ENCODE assay signal across 32 cellular contexts in genomic region chr3:156604064-156604641, GRCh38.
"Had no signal": no experiment of that assay in that cellular context is flagged by ENCODE, and none has a peak within 500 bp of the region (broad histone marks: within the 10 kb centered on the region; RNA-seq: fewer than 3 reads in every experiment).

No MANE protein-coding gene starts in this region.

- H2AFZ ChIP-seq: PC-9 had no signal

- H3K27me3 ChIP-seq: cardiac muscle cell, SJCRH30 had no signal

- H3K9me3 Mint-ChIP-seq: activated CD4-positive, alpha-beta memory T cell treated with anti-CD3 and anti-CD28 coated beads, Interleukin-2, amount 10 ng/mL, durations not matched to agents 7 days and 5 days; activated naive CD4-positive, alpha-beta T cell treated with anti-CD3 and anti-CD28 coated beads, Interleukin-2, amount 10 ng/mL, durations not matched to agents 7 days and 5 days; activated naive CD8-positive, alpha-beta T cell treated with anti-CD3 and anti-CD28 coated beads, Interleukin-2, amount 50 U/mL, for 24 hours had no signal

- DNase-seq: activated CD4-positive, alpha-beta memory T cell treated with anti-CD3 and anti-CD28 coated beads, Interleukin-2, amount 10 ng/mL, durations not matched to agents 7 days and 5 days; activated CD4-positive, alpha-beta T cell treated with anti-CD3 and anti-CD28 coated beads for 1 hour; activated CD4-positive, alpha-beta T cell treated with anti-CD3 and anti-CD28 coated beads for 48 hours; activated CD4-positive, CD25-positive, alpha-beta regulatory T cell; activated CD8-positive, alpha-beta memory T cell treated with anti-CD3 and anti-CD28 coated beads for 24 hours; activated CD8-positive, alpha-beta memory T cell treated with anti-CD3 and anti-CD28 coated beads, Interleukin-2, amount 10 ng/mL, durations not matched to agents 7 days and 5 days; activated CD8-positive, alpha-beta memory T cell treated with anti-CD3 and anti-CD28 coated beads, Interleukin-2, amount 50 U/mL, for 48 hours; activated effector memory CD4-positive, alpha-beta T cell treated with Interleukin-2 at 50 U/mL for 16 hours; activated naive CD4-positive, alpha-beta T cell treated with anti-CD3 and anti-CD28 coated beads, Interleukin-2, amount 10 ng/mL, durations not matched to agents 7 days and 5 days; activated naive CD8-positive, alpha-beta T cell treated with anti-CD3 and anti-CD28 coated beads, Interleukin-2, amount 50 U/mL, for 24 hours; activated T-cell treated with anti-CD3 and anti-CD28 coated beads, Interleukin-2, amount 50 U/mL, for 48 hours; amniotic stem cell; aorta; NCI-H1048; NCI-H1105 treated with DMSO at 0.1 percent for 48 hours; NCI-H1436; NCI-H1694; NCI-H1930; NCI-H2081 treated with DMSO at 0.1 percent for 48 hours; NCI-H345; NCI-H524 treated with DMSO at 0.1 percent for 48 hours; NCI-H748 treated with DMSO at 0.1 percent for 48 hours; NK-92 treated with Interleukin-12 subunit alpha and Interleukin-12 subunit beta, amount 100 ng/mL, for 24 hours; PC-9; SHP77; SJCRH30; T1000; WERI-Rb-1 had no signal

- H3K4me1 ChIP-seq: SJCRH30 had no signal

- H3K9me3 ChIP-seq: SJCRH30 had no signal

- H3K36me3 Mint-ChIP-seq: activated naive CD4-positive, alpha-beta T cell treated with anti-CD3 and anti-CD28 coated beads, Interleukin-2, amount 10 ng/mL, durations not matched to agents 7 days and 5 days; activated naive CD8-positive, alpha-beta T cell had no signal

- H3K27ac Mint-ChIP-seq: activated CD4-positive, alpha-beta memory T cell treated with anti-CD3 and anti-CD28 coated beads, Interleukin-2, amount 10 ng/mL, durations not matched to agents 7 days and 5 days; activated CD8-positive, alpha-beta memory T cell treated with anti-CD3 and anti-CD28 coated beads, Interleukin-2, amount 10 ng/mL, durations not matched to agents 7 days and 5 days; activated naive CD4-positive, alpha-beta T cell treated with anti-CD3 and anti-CD28 coated beads, Interleukin-2, amount 10 ng/mL, durations not matched to agents 7 days and 5 days; activated naive CD8-positive, alpha-beta T cell; activated naive CD8-positive, alpha-beta T cell treated with anti-CD3 and anti-CD28 coated beads, Interleukin-2, amount 50 U/mL, for 24 hours had no signal

- H3K4me3 ChIP-seq: cardiac muscle cell, PC-9, SJCRH30, SK-N-MC had no signal

- H3K27ac ChIP-seq: PC-9, RWPE1, SJCRH30, WERI-Rb-1 had no signal

- ATAC-seq: activated CD8-positive, alpha-beta memory T cell treated with anti-CD3 and anti-CD28 coated beads, Interleukin-2, amount 10 ng/mL, durations not matched to agents 7 days and 5 days; activated naive CD8-positive, alpha-beta T cell treated with anti-CD3 and anti-CD28 coated beads, Interleukin-2, amount 50 U/mL, for 24 hours had no signal

- H3K4me3 Mint-ChIP-seq: activated CD4-positive, alpha-beta memory T cell treated with anti-CD3 and anti-CD28 coated beads, Interleukin-2, amount 10 ng/mL, durations not matched to agents 7 days and 5 days; activated CD8-positive, alpha-beta memory T cell treated with anti-CD3 and anti-CD28 coated beads, Interleukin-2, amount 10 ng/mL, durations not matched to agents 7 days and 5 days; activated naive CD4-positive, alpha-beta T cell treated with anti-CD3 and anti-CD28 coated beads, Interleukin-2, amount 10 ng/mL, durations not matched to agents 7 days and 5 days; activated naive CD8-positive, alpha-beta T cell; activated naive CD8-positive, alpha-beta T cell treated with anti-CD3 and anti-CD28 coated beads, Interleukin-2, amount 50 U/mL, for 24 hours had no signal

- H3K36me3 ChIP-seq: cardiac muscle cell, SJCRH30, WERI-Rb-1 had no signal
